11 cellular contexts compared by ENCODE assay signal in the genomic region with DNA sequence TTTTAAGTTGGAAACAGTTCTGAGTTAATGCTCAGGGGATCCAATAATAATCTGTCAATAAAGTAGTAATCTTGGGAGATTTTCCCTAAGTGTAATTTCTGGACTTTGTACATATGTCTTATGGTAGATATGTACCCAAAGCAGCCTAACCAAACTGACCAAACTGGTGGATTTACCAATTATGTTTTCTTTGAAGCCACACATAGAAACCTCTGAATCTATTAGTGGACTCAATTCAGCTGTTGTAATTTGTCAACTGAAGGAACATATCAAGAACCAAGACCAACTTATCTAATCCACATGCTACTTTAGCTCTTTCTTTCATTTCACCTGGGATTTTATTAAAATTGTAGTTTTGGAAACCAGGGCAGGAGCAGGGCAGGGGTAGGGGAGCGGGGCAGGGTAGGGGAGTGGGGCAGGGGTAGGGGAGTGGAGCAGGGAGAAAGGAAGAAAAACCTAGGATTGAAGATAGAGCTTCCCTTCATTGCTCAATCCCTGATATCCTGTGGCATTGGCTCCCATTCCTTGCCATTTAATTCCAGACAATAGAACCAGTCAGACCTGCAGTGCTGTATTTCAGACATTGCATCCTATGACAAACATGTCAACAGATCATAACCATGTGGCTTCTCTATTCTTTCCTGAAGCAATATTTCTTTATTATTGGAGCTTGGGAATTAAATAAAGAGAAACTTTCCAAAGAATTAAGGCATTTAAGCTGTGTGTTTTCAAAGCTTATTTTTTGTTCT.
DNase-seq lines count a peak whose midpoint lies in the region; ATAC-seq and TF ChIP-seq lines count a peak whose summit lies in the region.
"Had no signal": no experiment of that assay in that cellular context is flagged by ENCODE, and none has a peak within 500 bp of the region (broad histone marks: within the 10 kb centered on the region; RNA-seq: fewer than 3 reads in every experiment).

No MANE protein-coding gene starts in this region.

- POLR2A ChIA-PET in A673 (lab: Charles Lee; ENCODE audit: low non-redundant PET): no interaction called here

- H3K27me3 ChIP-seq in A673 (replicated peaks; ENCODE audit: insufficient read depth, low read depth, low read length, poor library complexity): no peaks in the 10 kb centered on the region

- H3K4me1 ChIP-seq in A673 (ENCODE audit: insufficient read depth, low read length, poor library complexity, severe bottlenecking): peaks cover 3% of the 10 kb centered on the region

- H3K27ac Mint-ChIP-seq in activated T-cell treated with anti-CD3 and anti-CD28 coated beads, Interleukin-2, amount 50 U/mL, for 24 hours: peak overlapping the region; percentile 65
- peak overlapping the region; percentile 56 for H3K27ac Mint-ChIP-seq in stimulated activated naive B cell treated with anti-CD40 and anti-IgM and Interleukin-4, amounts not matched to agents 10 μg/mL and 1 μg/mL and 100 μg/mL, for 72 hours

- DNase-seq in activated T-cell treated with anti-CD3 and anti-CD28 coated beads, Interleukin-2, amount 50 U/mL, for 24 hours: no peak
- DNase-seq in activated T-cell treated with anti-CD3 and anti-CD28 coated beads, Interleukin-2, amount 50 U/mL, for 4 hours: no peak
- DNase-seq in dermis microvascular lymphatic vessel endothelial cell (ENCODE audit: low read depth in 2 of 2): peak; percentile 31 to 65
- DNase-seq in stimulated activated naive B cell treated with anti-CD40 and anti-IgM and Interleukin-4, amounts not matched to agents 10 μg/mL and 1 μg/mL and 100 μg/mL, for 72 hours: no peak
- DNase-seq in NCI-H446 treated with DMSO at 0.1 percent for 48 hours (lab: John Stamatoyannopoulos, UW): no peak
- DNase-seq in A673 (ENCODE audit: low spot score): no peak
- DNase-seq: NCI-H2081 had no signal

- peaks cover 21% of the 10 kb centered on the region for H3K4me1 Mint-ChIP-seq in activated T-cell treated with anti-CD3 and anti-CD28 coated beads, Interleukin-2, amount 50 U/mL, for 24 hours (ENCODE audit: low read depth)
- peaks cover 10% of the 10 kb centered on the region for H3K4me1 Mint-ChIP-seq in activated T-cell treated with anti-CD3 and anti-CD28 coated beads, Interleukin-2, amount 50 U/mL, for 4 hours (ENCODE audit: low read depth)
- peaks cover 25 to 42% of the 10 kb centered on the region in 2 donors for H3K4me1 Mint-ChIP-seq in stimulated activated naive B cell treated with anti-CD40 and anti-IgM and Interleukin-4, amounts not matched to agents 10 μg/mL and 1 μg/mL and 100 μg/mL, for 72 hours
- H3K4me1 Mint-ChIP-seq: brain had no signal

- CTCF ChIA-PET in A673 (lab: Charles Lee): no interaction called here

- no peak for ATAC-seq in activated T-cell treated with anti-CD3 and anti-CD28 coated beads, Interleukin-2, amount 50 U/mL, for 4 hours
- ATAC-seq in HG03432 (IDR thresholded peaks at IDR 0.05; ENCODE audit: unreplicated experiment) (peak; percentile 23), GM18505 (IDR thresholded peaks at IDR 0.05; ENCODE audit: unreplicated experiment) (no peak)
- ATAC-seq in stimulated activated naive B cell treated with anti-CD40 and anti-IgM and Interleukin-4, amounts not matched to agents 10 μg/mL and 1 μg/mL and 100 μg/mL, for 72 hours (replicated peaks): no peak
- ATAC-seq: A549 had no signal

- H3K27me3 Mint-ChIP-seq in activated T-cell treated with anti-CD3 and anti-CD28 coated beads, Interleukin-2, amount 50 U/mL, for 24 hours: no peaks in the 10 kb centered on the region
- H3K27me3 Mint-ChIP-seq in activated T-cell treated with anti-CD3 and anti-CD28 coated beads, Interleukin-2, amount 50 U/mL, for 4 hours (ENCODE audit: low read depth): no peaks in the 10 kb centered on the region
- H3K27me3 Mint-ChIP-seq in stimulated activated naive B cell treated with anti-CD40 and anti-IgM and Interleukin-4, amounts not matched to agents 10 μg/mL and 1 μg/mL and 100 μg/mL, for 72 hours: no peaks in the 10 kb centered on the region

- intact Hi-C loops in A673 (cut with micrococcal nuclease; ENCODE audit: unreplicated experiment): no loop called here

- no TSS peak for BruUV-seq in A673 (replicated peaks; lab: Mats Ljungman, UMichigan)

- H3K4me3 Mint-ChIP-seq in activated T-cell treated with anti-CD3 and anti-CD28 coated beads, Interleukin-2, amount 50 U/mL, for 24 hours: no peak overlapping the region
- no peak overlapping the region for H3K4me3 Mint-ChIP-seq in activated T-cell treated with anti-CD3 and anti-CD28 coated beads, Interleukin-2, amount 50 U/mL, for 4 hours
- no peak overlapping the region for H3K4me3 Mint-ChIP-seq in stimulated activated naive B cell treated with anti-CD40 and anti-IgM and Interleukin-4, amounts not matched to agents 10 μg/mL and 1 μg/mL and 100 μg/mL, for 72 hours
- H3K4me3 Mint-ChIP-seq: brain had no signal

- no peak for TF ChIP-seq POLR2A in GM18505 (IDR thresholded peaks at IDR 0.05; ENCODE audit: borderline replicate concordance, extremely low read depth, insufficient read depth, insufficient read length)

- H3K27ac ChIP-seq in A673 (ENCODE audit: low read depth, low read length, poor library complexity, severe bottlenecking): no peak overlapping the region
- H3K27ac ChIP-seq: A549 had no signal

- H3K36me3 ChIP-seq in A673 (ENCODE audit: insufficient read depth, low read length, poor library complexity, severe bottlenecking): no peaks in the 10 kb centered on the region

- H3K9me3 ChIP-seq in A673 (ENCODE audit: low read depth, low read length, poor library complexity, severe bottlenecking): no peaks in the 10 kb centered on the region
- H3K9me3 ChIP-seq: A549 had no signal

- TF ChIP-seq CTCF in A673 (conservative IDR thresholded peaks at IDR 0.05; ENCODE audit: low read depth, low read length): no peak

- H3K9me3 Mint-ChIP-seq in activated T-cell treated with anti-CD3 and anti-CD28 coated beads, Interleukin-2, amount 50 U/mL, for 24 hours: peaks cover 3% of the 10 kb centered on the region
- peaks cover 4% of the 10 kb centered on the region for H3K9me3 Mint-ChIP-seq in activated T-cell treated with anti-CD3 and anti-CD28 coated beads, Interleukin-2, amount 50 U/mL, for 4 hours
- H3K9me3 Mint-ChIP-seq in stimulated activated naive B cell treated with anti-CD40 and anti-IgM and Interleukin-4, amounts not matched to agents 10 μg/mL and 1 μg/mL and 100 μg/mL, for 72 hours: peaks cover 6 to 8% of the 10 kb centered on the region in 2 donors

- H3K4me3 ChIP-seq in A673 (ENCODE audit: low read depth, low read length, poor library complexity, severe bottlenecking): no peak overlapping the region
- H3K4me3 ChIP-seq: A549 had no signal

- H3K36me3 Mint-ChIP-seq in activated T-cell treated with anti-CD3 and anti-CD28 coated beads, Interleukin-2, amount 50 U/mL, for 24 hours (ENCODE audit: low read depth): no peaks in the 10 kb centered on the region
- H3K36me3 Mint-ChIP-seq in activated T-cell treated with anti-CD3 and anti-CD28 coated beads, Interleukin-2, amount 50 U/mL, for 4 hours (ENCODE audit: insufficient read depth): no peaks in the 10 kb centered on the region
- H3K36me3 Mint-ChIP-seq in stimulated activated naive B cell treated with anti-CD40 and anti-IgM and Interleukin-4, amounts not matched to agents 10 μg/mL and 1 μg/mL and 100 μg/mL, for 72 hours: peaks cover 5 to 10% of the 10 kb centered on the region in 2 donors
- H3K36me3 Mint-ChIP-seq: brain had no signal

Comparison
In these comparisons a context has a peak if more than half of its experiments do, and no peak if none do; other contexts are left out.
1. DNase-seq: peak in dermis microvascular lymphatic vessel endothelial cell (2 of 2); none in activated T-cell treated with anti-CD3 and anti-CD28 coated beads, Interleukin-2, amount 50 U/mL, for 24 hours (single experiment), activated T-cell treated with anti-CD3 and anti-CD28 coated beads, Interleukin-2, amount 50 U/mL, for 4 hours (single experiment), stimulated activated naive B cell treated with anti-CD40 and anti-IgM and Interleukin-4, amounts not matched to agents 10 μg/mL and 1 μg/mL and 100 μg/mL, for 72 hours (single experiment), NCI-H446 treated with DMSO at 0.1 percent for 48 hours (single experiment) and A673 (single experiment).